ENCODE assay signal across 16 cellular contexts in the genomic region with DNA sequence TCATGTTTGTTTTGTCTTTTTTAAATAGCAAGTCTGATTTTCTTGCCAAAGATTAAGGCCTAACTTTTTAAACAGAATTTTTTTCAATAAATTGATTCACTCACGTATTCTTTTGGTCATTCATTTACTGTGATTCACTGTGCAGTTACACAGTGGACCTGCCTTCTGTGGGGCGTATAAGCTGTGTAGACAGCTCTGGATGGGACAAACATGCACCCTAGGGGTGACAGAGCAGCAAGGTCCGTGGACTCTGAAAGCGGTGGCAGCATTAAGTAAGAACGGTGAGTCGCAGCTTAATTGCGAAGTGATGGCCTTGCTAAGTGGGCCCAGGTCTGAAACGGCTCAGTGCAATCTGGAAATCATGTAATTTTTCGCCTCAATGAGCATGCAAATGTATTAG.
A peak's percentile ranks its signal among the peaks of the same experiment; 100 is the strongest.
DNase-seq lines count a peak whose midpoint lies in the region; ATAC-seq and TF ChIP-seq lines count a peak whose summit lies in the region.
"Had no signal": no experiment of that assay in that cellular context is flagged by ENCODE, and none has a peak within 500 bp of the region (broad histone marks: within the 10 kb centered on the region; RNA-seq: fewer than 3 reads in every experiment).

No MANE protein-coding gene starts in this region.

- H3K27ac Mint-ChIP-seq in neural crest cell (ENCODE audit: unreplicated experiment) = peak overlapping the region; percentile 57
- H3K27ac Mint-ChIP-seq: CD14-positive monocyte; CD8-positive, alpha-beta T cell; HFFc6 had no signal

- peaks cover 0 to 9% (median 3%) of the 10 kb centered on the region in 7 donors for H3K27me3 ChIP-seq in heart right ventricle

- 87 to 88% methylated on average over 9 of the region's 9 CpGs for WGBS in heart right ventricle, 2 donors

- no peaks in the 10 kb centered on the region for H3K27me3 Mint-ChIP-seq in neural crest cell (ENCODE audit: low read depth)

- peaks cover 2% of the 10 kb centered on the region for H3K36me3 Mint-ChIP-seq in neural crest cell (ENCODE audit: low read depth)
- H3K36me3 Mint-ChIP-seq: CD14-positive monocyte; CD8-positive, alpha-beta T cell had no signal

- H3K9me3 Mint-ChIP-seq in neural crest cell = peaks cover 7% of the 10 kb centered on the region
- H3K9me3 Mint-ChIP-seq: CD8-positive, alpha-beta T cell had no signal

- peaks cover 8% of the 10 kb centered on the region for H3K4me1 Mint-ChIP-seq in neural crest cell
- H3K4me1 Mint-ChIP-seq: CD14-positive monocyte had no signal

- H3K4me1 ChIP-seq in heart right ventricle = no peaks in the 10 kb centered on the region
- H3K4me1 ChIP-seq: HAP-1 had no signal

- peaks cover 0 to 4% (median 0%) of the 10 kb centered on the region in 11 donors for H3K9me3 ChIP-seq in heart right ventricle
- H3K9me3 ChIP-seq: HAP-1 had no signal

- DNase-seq in DMS79 treated with DMSO at 0.1 percent for 48 hours (lab: John Stamatoyannopoulos, UW) (peak; percentile 13), DMS79 (lab: John Stamatoyannopoulos, UW) (no peak), left kidney (ENCODE audit: low read depth, low spot score) (peak; percentile 18), neural crest cell (ENCODE audit: low read depth, low spot score) (no peak), NOMO-1 treated with DMSO at 0.1 percent for 48 hours (lab: John Stamatoyannopoulos, UW; ENCODE audit: unreplicated experiment) (no peak), heart right ventricle (no peak), NCI-H82 treated with DMSO at 0.1 percent for 48 hours (lab: John Stamatoyannopoulos, UW; ENCODE audit: unreplicated experiment) (no peak)
- DNase-seq: CD8-positive, alpha-beta T cell; COR-L47; DMS153; GF-D8; GOT3; HFFc6 had no signal

- H3K27ac ChIP-seq in heart right ventricle = no peak overlapping the region
- H3K27ac ChIP-seq: 22Rv1 had no signal

- no peak overlapping the region for H3K4me3 Mint-ChIP-seq in neural crest cell
- H3K4me3 Mint-ChIP-seq: CD14-positive monocyte; CD8-positive, alpha-beta T cell; HFFc6 had no signal

- no peak for ATAC-seq in heart right ventricle
- ATAC-seq: CD8-positive, alpha-beta T cell had no signal

- H3K4me3 ChIP-seq in heart right ventricle = no peak overlapping the region
- H3K4me3 ChIP-seq: HAP-1 had no signal

- TF ChIP-seq CTCF in neural crest cell (conservative IDR thresholded peaks at IDR 0.05) = no peak
- TF ChIP-seq CTCF in heart right ventricle (IDR thresholded peaks at IDR 0.05) = no peak

- no peaks in the 10 kb centered on the region for H3K36me3 ChIP-seq in heart right ventricle
- H3K36me3 ChIP-seq: HAP-1 had no signal

- intact Hi-C loops in heart right ventricle (cut with DNase I) = no loop called here

Comparison
In these comparisons a context has a peak if more than half of its experiments do, and no peak if none do; other contexts are left out.
1. DNase-seq: peak in DMS79 treated with DMSO at 0.1 percent for 48 hours (single experiment) and left kidney (single experiment); none in DMS79 (single experiment), neural crest cell (single experiment), NOMO-1 treated with DMSO at 0.1 percent for 48 hours (single experiment), heart right ventricle (0 of 2) and NCI-H82 treated with DMSO at 0.1 percent for 48 hours (single experiment).